Comparison of ENCODE assay signal across 8 cellular contexts in genomic region chr14:94173885-94174621, GRCh38. TPM values are rescaled to one million over a fixed set of nuclear protein-coding genes. Genes with fewer than 3 reads are reported as not detected.
DNase-seq lines count a peak whose midpoint lies in the region; ATAC-seq and TF ChIP-seq lines count a peak whose summit lies in the region.

Gene PPP4R4 (plus strand): TSS chr14:94174322. CDS start chr14:94174466, 144 bp downstream.

- no peak for TF ChIP-seq CTCF in kidney epithelial cell (IDR thresholded peaks at IDR 0.05; ENCODE audit: insufficient read depth, low read length, poor library complexity, severe bottlenecking)

- H3K27me3 ChIP-seq in kidney epithelial cell (ENCODE audit: control insufficient read depth, insufficient read depth, low read length): peaks cover 16% of the 10 kb centered on the region

- peak within 1 kb of the TSS; percentile 49 for H3K4me3 ChIP-seq in kidney epithelial cell (ENCODE audit: low read depth, low read length)

- H3K36me3 ChIP-seq in kidney epithelial cell (ENCODE audit: control insufficient read depth, insufficient read depth, low read length): no peaks in the 10 kb centered on the region

- DNase-seq in 8988T (peak; percentile 66), NCI-H345 treated with DMSO at 0.1 percent for 48 hours (lab: John Stamatoyannopoulos, UW; ENCODE audit: unreplicated experiment) (peak; percentile 82), cerebellar cortex (ENCODE audit: low spot score) (peak; percentile 75), kidney epithelial cell (ENCODE audit: low read depth) (peak; percentile 43)
- peak; percentile 83 for DNase-seq in activated CD4-positive, CD25-positive, alpha-beta regulatory T cell treated with anti-CD3 and anti-CD28 coated beads, Interleukin-2, amount 50 U/mL, for 72 hours
- DNase-seq in stimulated activated CD4-positive, alpha-beta T cell treated with anti-CD3 and anti-CD28 coated beads, Interleukin-15, amount 100 ng/mL, for 24 hours: peak; percentile 92

- peak; percentile 64 for ATAC-seq in GM18861 (IDR thresholded peaks at IDR 0.05; ENCODE audit: unreplicated experiment)
- peak; percentile 86 for ATAC-seq in HG03108 (IDR thresholded peaks at IDR 0.05; ENCODE audit: unreplicated experiment)

RNA-seq across cellular contexts. Expression of gene PPP4R4, which starts in this region (rescaled TPM):
- 0.68 and 2.4 TPM in 2 replicates for total RNA-seq in kidney epithelial cell

Comparison
In these comparisons a context has a peak if more than half of its experiments do, and no peak if none do; other contexts are left out.
1. Peak in every context shown above with its lines: DNase-seq, ATAC-seq and H3K4me3 ChIP-seq.